1 cellular context compared by ENCODE assay signal in genomic region chr2:27496357-27497287, GRCh38.
TF ChIP-seq lines count a peak whose summit lies in the region.

TSS of gene GCKR (plus strand) at chr2:27496839. CDS start at chr2:27496905, 66 bp downstream.

TF ChIP-seq in HepG2, 621 proteins besides CTCF, POLR2A, EP300 and RAD21 (continued from another document and continues in another):
- TF ChIP-seq SYNCRIP (IDR thresholded peaks at IDR 0.05; ENCODE audit: insufficient read depth, low read depth, low read length) = no peak
- TF ChIP-seq BORCS8-MEF2B (CRISPR knock-in tag; IDR thresholded peaks at IDR 0.05) = peak; percentile 85; the same call in 1 of the 2 replicates
- no peak for TF ChIP-seq EEA1 (CRISPR knock-in tag; IDR thresholded peaks at IDR 0.05; ENCODE audit: borderline replicate concordance)
- peak; percentile 77; the same call in 1 of the 2 replicates for TF ChIP-seq THAP7 (CRISPR knock-in tag; IDR thresholded peaks at IDR 0.05)
- peak; percentile 80; the same call in 1 of the 2 replicates for TF ChIP-seq SKIL (CRISPR knock-in tag; IDR thresholded peaks at IDR 0.05; ENCODE audit: borderline replicate concordance)
- TF ChIP-seq TAF1 (CRISPR knock-in tag; IDR thresholded peaks at IDR 0.05) = peak; percentile 84
- TF ChIP-seq ZNF142 (CRISPR knock-in tag; IDR thresholded peaks at IDR 0.05) = peak; percentile 88; the same call in 1 of the 2 replicates
- 0 out of 2 replicates have a peak, but pooled peaks have one; percentile 22 for TF ChIP-seq RNF2 (conservative IDR thresholded peaks at IDR 0.05; ENCODE audit: low read depth)
- no peak for TF ChIP-seq ZBTB42 (CRISPR knock-in tag; IDR thresholded peaks at IDR 0.05)
- TF ChIP-seq SETDB1 (CRISPR knock-in tag; IDR thresholded peaks at IDR 0.05; ENCODE audit: borderline replicate concordance) = peak; percentile 48; the same call in 1 of the 2 replicates
- peak; percentile 92 for TF ChIP-seq ESRRA (CRISPR knock-in tag; IDR thresholded peaks at IDR 0.05; ENCODE audit: low read depth)
- no peak for TF ChIP-seq NFKBIZ (CRISPR knock-in tag; IDR thresholded peaks at IDR 0.05)
- TF ChIP-seq PAWR (CRISPR knock-in tag; IDR thresholded peaks at IDR 0.05; ENCODE audit: borderline replicate concordance) = no peak
- no peak for TF ChIP-seq DDIT3 (CRISPR knock-in tag; IDR thresholded peaks at IDR 0.05)
- no peak; the same call in none of the 2 replicates for TF ChIP-seq ATF1 (CRISPR knock-in tag; IDR thresholded peaks at IDR 0.05)
- TF ChIP-seq POLR2AphosphoS2 (IDR thresholded peaks at IDR 0.05; ENCODE audit: low read depth, low read length) = 0 out of 2 replicates have a peak, but pooled peaks have one; percentile 58
- TF ChIP-seq ZNF788 (CRISPR knock-in tag; IDR thresholded peaks at IDR 0.05; ENCODE audit: borderline replicate concordance) = peak; percentile 89; the same call in 1 of the 2 replicates
- TF ChIP-seq ZNF468 (CRISPR knock-in tag; IDR thresholded peaks at IDR 0.05) = no peak
- TF ChIP-seq RERE (CRISPR knock-in tag; IDR thresholded peaks at IDR 0.05; ENCODE audit: low read depth) = no peak
- TF ChIP-seq ZFYVE20 (CRISPR knock-in tag; IDR thresholded peaks at IDR 0.05; ENCODE audit: borderline replicate concordance, low read depth) = no peak
- TF ChIP-seq SMYD3 (CRISPR knock-in tag; IDR thresholded peaks at IDR 0.05) = peak; percentile 87
- no peak for TF ChIP-seq ZNF362 (CRISPR knock-in tag; IDR thresholded peaks at IDR 0.05; ENCODE audit: borderline replicate concordance)
- TF ChIP-seq CAMTA2 (CRISPR knock-in tag; IDR thresholded peaks at IDR 0.05; ENCODE audit: borderline replicate concordance) = no peak
- TF ChIP-seq MAF1 (CRISPR knock-in tag; IDR thresholded peaks at IDR 0.05; ENCODE audit: borderline replicate concordance) = no peak
- peak; percentile 68; the same call in 1 of the 2 replicates for TF ChIP-seq JUNB (CRISPR knock-in tag; IDR thresholded peaks at IDR 0.05; ENCODE audit: borderline replicate concordance)
- TF ChIP-seq ZSCAN9 (CRISPR knock-in tag; IDR thresholded peaks at IDR 0.05; ENCODE audit: borderline replicate concordance) = peak; percentile 74
- peak; percentile 76; the same call in 1 of the 2 replicates for TF ChIP-seq TOPORS (CRISPR knock-in tag; IDR thresholded peaks at IDR 0.05)
- no peak for TF ChIP-seq ZNF30 (CRISPR knock-in tag; IDR thresholded peaks at IDR 0.05)
- TF ChIP-seq ZNF530 (CRISPR knock-in tag; IDR thresholded peaks at IDR 0.05; ENCODE audit: low read depth) = no peak
- no peak for TF ChIP-seq ATM (IDR thresholded peaks at IDR 0.05; ENCODE audit: borderline replicate concordance)
- TF ChIP-seq ZNF251 (CRISPR knock-in tag; IDR thresholded peaks at IDR 0.05) = no peak
- TF ChIP-seq IKZF5 (CRISPR knock-in tag; IDR thresholded peaks at IDR 0.05) = peak; percentile 93
- no peak for TF ChIP-seq ONECUT2 (CRISPR knock-in tag; IDR thresholded peaks at IDR 0.05)
- TF ChIP-seq ZIK1 (CRISPR knock-in tag; IDR thresholded peaks at IDR 0.05; ENCODE audit: borderline replicate concordance, low read depth) = peak; percentile 91; the same call in 1 of the 2 replicates
- TF ChIP-seq GMEB2 (CRISPR knock-in tag; IDR thresholded peaks at IDR 0.05; ENCODE audit: low read depth) = no peak
- no peak for TF ChIP-seq ZSCAN22 (CRISPR knock-in tag; IDR thresholded peaks at IDR 0.05)
- no peak for TF ChIP-seq ZNF576 (CRISPR knock-in tag; IDR thresholded peaks at IDR 0.05)
- TF ChIP-seq NFYB (CRISPR knock-in tag; IDR thresholded peaks at IDR 0.05) = no peak; the same call in 1 of the 2 replicates
- TF ChIP-seq ZNF333 (CRISPR knock-in tag; IDR thresholded peaks at IDR 0.05; ENCODE audit: borderline replicate concordance) = no peak
- TF ChIP-seq RNF219 (CRISPR knock-in tag; IDR thresholded peaks at IDR 0.05) = 0 out of 2 replicates have a peak, but pooled peaks have one; percentile 81
